26 cellular contexts compared by ENCODE assay signal in genomic region chr2:177688844-177689243, GRCh38.
"Had no signal": no experiment of that assay in that cellular context is flagged by ENCODE, and none has a peak within 500 bp of the region (broad histone marks: within the 10 kb centered on the region; RNA-seq: fewer than 3 reads in every experiment).

No MANE protein-coding gene starts in this region.

- FAIRE-seq: keratinocyte had no signal

- H3K4me1 ChIP-seq: left lung, lower lobe of right lung, right atrium auricular region, stomach, testis, thyroid gland, upper lobe of left lung, vagina had no signal

- H3K27me3 ChIP-seq: left lung, ovary, right atrium auricular region, stomach, testis, thyroid gland, transverse colon, upper lobe of left lung, vagina had no signal

- H3K9me3 ChIP-seq: left lung, lower lobe of right lung, ovary, right atrium auricular region, stomach, testis, thyroid gland, transverse colon, upper lobe of left lung, vagina had no signal

- DNase-seq: hippocampal formation; kidney glomerular epithelial cell; left colon; left lung; lower lobe of right lung; mammary epithelial cell; mesenchymal stem cell; naive B cell; natural killer cell; ovary; stimulated activated CD4-positive, alpha-beta T cell treated with anti-CD3 and anti-CD28 coated beads, Interleukin-1b, Interleukin-23, amount 100 ng/mL, for 48 hours; stimulated activated CD4-positive, alpha-beta T cell treated with anti-CD3 and anti-CD28 coated beads, Interleukin-2, amount 100 ng/mL, for 48 hours; stimulated activated CD4-positive, alpha-beta T cell treated with anti-CD3 and anti-CD28 coated beads, Interleukin-4, amount 100 ng/mL, for 4 hours; stimulated activated CD8-positive, alpha-beta memory T cell treated with anti-CD3 and anti-CD28 coated beads, Interleukin-4, amount 100 ng/mL, for 48 hours; stimulated activated naive B cell treated with anti-CD40 and anti-IgM and Interleukin-4, amounts not matched to agents 10 μg/mL and 1 μg/mL and 100 μg/mL, for 72 hours; stimulated activated naive CD8-positive, alpha-beta T cell treated with anti-CD3 and anti-CD28 coated beads, Interleukin-15, Interleukin-2, amounts not matched to agents 100 U/mL and 50 U/mL, for 24 hours; stomach; testis; thyroid gland; transverse colon; upper lobe of left lung had no signal

- H3K4me3 ChIP-seq: left lung, lower lobe of right lung, ovary, right atrium auricular region, skin epidermis, stomach, testis, thyroid gland, transverse colon, upper lobe of left lung, vagina had no signal

- H3K27ac ChIP-seq: left lung, lower lobe of right lung, ovary, right atrium auricular region, skin epidermis, stomach, testis, thyroid gland, transverse colon, upper lobe of left lung, vagina had no signal

- H3K36me3 ChIP-seq: left lung, lower lobe of right lung, ovary, right atrium auricular region, stomach, thyroid gland, transverse colon, upper lobe of left lung, vagina had no signal

- ATAC-seq: left lung; lower lobe of right lung; natural killer cell; sciatic nerve; stimulated activated naive B cell treated with anti-CD40 and anti-IgM and Interleukin-4, amounts not matched to agents 10 μg/mL and 1 μg/mL and 100 μg/mL, for 72 hours; stimulated activated naive CD8-positive, alpha-beta T cell treated with anti-CD3 and anti-CD28 coated beads, Interleukin-15, Interleukin-2, amounts not matched to agents 100 U/mL and 50 U/mL, for 24 hours had no signal
